In the genomic region with DNA sequence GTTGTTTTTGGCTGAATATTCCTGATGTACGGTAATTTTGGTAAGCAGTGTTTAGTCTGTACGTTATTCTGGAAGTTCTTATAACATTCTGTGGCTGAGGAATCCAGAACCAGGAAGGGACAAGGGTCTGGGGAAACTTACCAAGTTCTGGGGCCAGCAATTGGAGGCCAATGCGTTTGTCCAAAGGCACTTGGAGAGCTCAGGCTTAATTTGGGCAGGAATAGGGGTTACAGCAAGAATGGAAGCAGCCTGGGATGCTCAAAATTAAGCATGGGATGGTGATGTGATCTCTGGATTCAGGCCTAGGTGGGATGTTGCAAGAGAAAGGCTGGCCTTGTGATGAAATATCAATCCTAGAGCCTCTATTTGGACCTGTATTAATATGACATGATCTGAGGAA, we compare ENCODE assay signal across 16 cellular contexts.
DNase-seq lines count a peak whose midpoint lies in the region; ATAC-seq and TF ChIP-seq lines count a peak whose summit lies in the region.
"Had no signal": no experiment of that assay in that cellular context is flagged by ENCODE, and none has a peak within 500 bp of the region (broad histone marks: within the 10 kb centered on the region; RNA-seq: fewer than 3 reads in every experiment).

No MANE protein-coding gene starts in this region.

- no peak overlapping the region for H3K4me2 ChIP-seq in MM.1S (ENCODE audit: low read depth, low read length)
- H3K4me2 ChIP-seq: BLaER1 treated with 17β-estradiol and CSF1 and Interleukin-3, amounts not matched to agents 10 nM and 100 nM had no signal

- no peak overlapping the region for H2AFZ ChIP-seq in MM.1S (ENCODE audit: low read length)

- H3K4me3 ChIP-seq in gastroesophageal sphincter, result no peak overlapping the region
- no peak overlapping the region for H3K4me3 ChIP-seq in MM.1S (ENCODE audit: low read length)
- H3K4me3 ChIP-seq: BLaER1 treated with 17β-estradiol and CSF1 and Interleukin-3, amounts not matched to agents 10 nM and 100 nM; GM12878 had no signal

- H3K27me3 ChIP-seq in gastroesophageal sphincter (no peaks in the 10 kb centered on the region), MM.1S (replicated peaks; ENCODE audit: insufficient read depth, low read length) (no peaks in the 10 kb centered on the region)
- H3K27me3 ChIP-seq: BLaER1 treated with 17β-estradiol and CSF1 and Interleukin-3, amounts not matched to agents 10 nM and 100 nM had no signal

- no peak for TF ChIP-seq EP300 in gastroesophageal sphincter (IDR thresholded peaks at IDR 0.05)

- H3K9me2 ChIP-seq in MM.1S (replicated peaks; ENCODE audit: insufficient read depth, low read length), result no peaks in the 10 kb centered on the region

- TF ChIP-seq CTCF in gastroesophageal sphincter (IDR thresholded peaks at IDR 0.05), result no peak
- no peak for TF ChIP-seq CTCF in MM.1S (IDR thresholded peaks at IDR 0.05; ENCODE audit: low read length)

- no peak for TF ChIP-seq POLR2A in gastroesophageal sphincter (IDR thresholded peaks at IDR 0.05)

- peak; percentile 52 for DNase-seq in fibroblast of peridontal ligament (ENCODE audit: extremely low read depth)
- peak; percentile 10 for DNase-seq in stromal cell of bone marrow (ENCODE audit: low read depth)
- no peak for DNase-seq in activated CD4-positive, alpha-beta T cell treated with anti-CD3 and anti-CD28 coated beads, Interleukin-2, amount 50 U/mL, for 1 hour
- DNase-seq in ACHN, result no peak
- no peak for DNase-seq in MM.1S
- DNase-seq: 8988T; AML-193; Caco-2; Calu3; CD4-positive, alpha-beta T cell; CD8-positive, alpha-beta T cell had no signal

- ATAC-seq in gastroesophageal sphincter, result peak; percentile 89
- no peak for ATAC-seq in GM18867 (IDR thresholded peaks at IDR 0.05; ENCODE audit: unreplicated experiment)
- ATAC-seq: CD8-positive, alpha-beta T cell; GM12878 had no signal

- in situ Hi-C loops in ACHN (cut with HindIII; ENCODE audit: low pct_ligation_motif_present, low pct_unique_long_range_greater_than_20kb, low sequenced_read_pairs), result no loop called here

- H3F3A ChIP-seq in MM.1S (ENCODE audit: insufficient read depth, low read length), result no peaks in the 10 kb centered on the region

- H3K27ac ChIP-seq in gastroesophageal sphincter (no peak overlapping the region), MM.1S (ENCODE audit: low read length) (no peak overlapping the region)
- H3K27ac ChIP-seq: BLaER1 treated with 17β-estradiol and CSF1 and Interleukin-3, amounts not matched to agents 10 nM and 100 nM; C4-2B had no signal

- H3K36me3 ChIP-seq in gastroesophageal sphincter (no peaks in the 10 kb centered on the region), MM.1S (replicated peaks; ENCODE audit: insufficient read depth, low read length) (no peaks in the 10 kb centered on the region)
- H3K36me3 ChIP-seq: BLaER1 treated with 17β-estradiol and CSF1 and Interleukin-3, amounts not matched to agents 10 nM and 100 nM had no signal

- H3K9me3 ChIP-seq in gastroesophageal sphincter (no peaks in the 10 kb centered on the region), MM.1S (replicated peaks; ENCODE audit: insufficient read depth, low read length) (no peaks in the 10 kb centered on the region)
- H3K9me3 ChIP-seq: BLaER1 treated with 17β-estradiol and CSF1 and Interleukin-3, amounts not matched to agents 10 nM and 100 nM; Caco-2 had no signal

- H3K79me2 ChIP-seq in MM.1S (ENCODE audit: low read length), result no peaks in the 10 kb centered on the region

- WGBS in gastroesophageal sphincter (ENCODE audit: low coverage in 1 of 2), 2 donors, result 63 to 76% methylated on average over 2 to 3 of the region's 3 CpGs

- H3K9ac ChIP-seq in MM.1S (ENCODE audit: low read length), result no peak overlapping the region
- H3K9ac ChIP-seq: BLaER1 treated with 17β-estradiol and CSF1 and Interleukin-3, amounts not matched to agents 10 nM and 100 nM had no signal

- no peaks in the 10 kb centered on the region for H3K4me1 ChIP-seq in gastroesophageal sphincter
- H3K4me1 ChIP-seq in MM.1S (ENCODE audit: low read length), result no peaks in the 10 kb centered on the region

- H4K20me1 ChIP-seq in MM.1S (ENCODE audit: insufficient read depth, low read length), result no peaks in the 10 kb centered on the region
- H4K20me1 ChIP-seq: BLaER1 treated with 17β-estradiol and CSF1 and Interleukin-3, amounts not matched to agents 10 nM and 100 nM had no signal

Comparison
In these comparisons a context has a peak if more than half of its experiments do, and no peak if none do; other contexts are left out.
1. DNase-seq: peak in fibroblast of peridontal ligament (single experiment) and stromal cell of bone marrow (single experiment); none in activated CD4-positive, alpha-beta T cell treated with anti-CD3 and anti-CD28 coated beads, Interleukin-2, amount 50 U/mL, for 1 hour (single experiment), ACHN (single experiment) and MM.1S (single experiment).